ENCODE assay signal across 1 cellular context in genomic region chr10:88113232-88113631, GRCh38.
TF ChIP-seq lines count a peak whose summit lies in the region.

No MANE protein-coding gene starts in this region.

TF ChIP-seq in GM12878, 131 proteins besides CTCF, POLR2A, EP300 and RAD21 (continued from another document and continues in another):
- TF ChIP-seq KLF5 (IDR thresholded peaks at IDR 0.05; ENCODE audit: partially characterized antibody) (no peak), MEF2B (IDR thresholded peaks at IDR 0.05; ENCODE audit: partially characterized antibody, poor library complexity, severe bottlenecking) (peak; percentile 85), ZSCAN29 (IDR thresholded peaks at IDR 0.05) (no peak), ETV6 (conservative IDR thresholded peaks at IDR 0.05 in 1 of 2, IDR thresholded peaks at IDR 0.05 in 1 of 2; ENCODE audit: borderline replicate concordance in 1 of 2, low read depth in 1 of 2) (peak in 1 of 2 experiments; percentile 56; a peak in 1 of 4 replicates), ZNF274 (IDR thresholded peaks at IDR 0.05; ENCODE audit: insufficient read depth, insufficient read length) (no peak), ZNF217 (IDR thresholded peaks at IDR 0.05) (no peak), MLLT1 (IDR thresholded peaks at IDR 0.05) (0 out of 2 replicates have a peak, but pooled peaks have one; percentile 1), REST (IDR thresholded peaks at IDR 0.05; ENCODE audit: low read depth, low read length) (0 out of 2 replicates have a peak, but pooled peaks have one; percentile 24), ZBED1 (IDR thresholded peaks at IDR 0.05; ENCODE audit: borderline replicate concordance) (no peak), SPI1 (IDR thresholded peaks at IDR 0.05; ENCODE audit: borderline replicate concordance, insufficient read depth, low read depth, low read length) (peak; percentile 21; the same call in 1 of the 2 replicates), NR2C2 (IDR thresholded peaks at IDR 0.05; ENCODE audit: borderline replicate concordance, control insufficient read depth, insufficient read length, low read depth) (no peak), PRDM15 (CRISPR knock-in tag; IDR thresholded peaks at IDR 0.05) (no peak), BHLHE40 (IDR thresholded peaks at IDR 0.05; ENCODE audit: borderline replicate concordance in 1 of 2, low read depth in 2 of 2, low read length in 1 of 2) (no peak), MYB (IDR thresholded peaks at IDR 0.05; ENCODE audit: borderline replicate concordance, low read depth, low read length) (no peak), RB1 (IDR thresholded peaks at IDR 0.05; ENCODE audit: borderline replicate concordance) (no peak), MEF2A (IDR thresholded peaks at IDR 0.05; ENCODE audit: insufficient read depth, low read depth, low read length) (no peak), POU2F2 (IDR thresholded peaks at IDR 0.05; ENCODE audit: borderline replicate concordance, low read depth, low read length) (no peak), NFXL1 (IDR thresholded peaks at IDR 0.05; ENCODE audit: borderline replicate concordance) (no peak), ATF3 (IDR thresholded peaks at IDR 0.05; ENCODE audit: borderline replicate concordance, extremely low read depth, low read depth, low read length) (no peak), RCOR1 (conservative IDR thresholded peaks at IDR 0.05; ENCODE audit: low read depth, low read length) (no peak), STAT3 (IDR thresholded peaks at IDR 0.05; ENCODE audit: low read depth, low read length) (no peak), DPF2 (IDR thresholded peaks at IDR 0.05) (no peak), USF1 (IDR thresholded peaks at IDR 0.05; ENCODE audit: borderline replicate concordance, extremely low read length, insufficient read depth, low read depth, low read length) (no peak), BCLAF1 (IDR thresholded peaks at IDR 0.05) (no peak), MYC (IDR thresholded peaks at IDR 0.05; ENCODE audit: insufficient read depth, insufficient read length, insufficient replicate concordance, low read length, severe bottlenecking) (no peak), PML (IDR thresholded peaks at IDR 0.05; ENCODE audit: low read length) (no peak), USF2 (IDR thresholded peaks at IDR 0.05; ENCODE audit: borderline replicate concordance, low read depth, low read length) (no peak), FOS (IDR thresholded peaks at IDR 0.05; ENCODE audit: borderline replicate concordance, extremely low read depth, insufficient read length) (no peak), CREM (IDR thresholded peaks at IDR 0.05; ENCODE audit: low read depth) (0 out of 2 replicates have a peak, but pooled peaks have one; percentile 10), MTA2 (IDR thresholded peaks at IDR 0.05; ENCODE audit: low read depth) (no peak), SP1 (IDR thresholded peaks at IDR 0.05; ENCODE audit: low read depth, low read length) (no peak), FOXK2 (IDR thresholded peaks at IDR 0.05) (no peak), IRF4 (IDR thresholded peaks at IDR 0.05; ENCODE audit: low read depth, low read length) (no peak), CREB1 (IDR thresholded peaks at IDR 0.05; ENCODE audit: low read depth) (no peak), ELK1 (IDR thresholded peaks at IDR 0.05; ENCODE audit: low read depth, low read length) (no peak), ZNF622 (IDR thresholded peaks at IDR 0.05) (no peak), KAT2A (conservative IDR thresholded peaks at IDR 0.05; ENCODE audit: control insufficient read depth, low read depth, low read length) (no peak), EZH2 (IDR thresholded peaks at IDR 0.05; ENCODE audit: borderline replicate concordance, control insufficient read depth, low read depth, low read length) (no peak), CBFB (IDR thresholded peaks at IDR 0.05; ENCODE audit: low read depth) (no peak), SUPT20H (IDR thresholded peaks at IDR 0.05; ENCODE audit: borderline replicate concordance, control insufficient read depth, low read depth, low read length) (no peak), BACH1 (IDR thresholded peaks at IDR 0.05; ENCODE audit: borderline replicate concordance) (no peak), CEBPZ (IDR thresholded peaks at IDR 0.05; ENCODE audit: low read depth, low read length) (no peak), RUNX3 (IDR thresholded peaks at IDR 0.05; ENCODE audit: low read length) (peak; percentile 89), NRF1 (conservative IDR thresholded peaks at IDR 0.05; ENCODE audit: low read depth, low read length) (no peak), CBX5 (IDR thresholded peaks at IDR 0.05; ENCODE audit: low read depth) (no peak)
